In the genomic region with DNA sequence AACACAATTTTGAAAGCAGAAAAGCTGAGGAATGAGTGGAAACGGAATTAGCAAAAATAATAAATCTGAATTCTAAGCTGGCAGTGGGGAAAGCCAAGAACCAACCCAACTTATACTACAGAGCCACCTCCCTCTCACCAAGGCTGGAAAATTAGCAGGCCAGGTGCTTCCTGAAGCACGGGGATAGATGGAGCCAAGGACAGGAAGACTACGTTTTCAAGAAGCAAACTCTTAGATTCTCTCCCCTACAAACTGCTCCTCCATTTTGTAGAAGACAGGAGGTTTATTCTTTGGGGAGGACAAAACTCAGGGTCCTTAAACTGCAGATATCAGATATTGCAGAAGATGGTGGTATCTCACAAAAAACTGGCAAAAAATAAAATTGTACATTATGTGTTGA, we compare ENCODE assay signal across 28 cellular contexts. TPM values are rescaled to one million over a fixed set of nuclear protein-coding genes. Genes with fewer than 3 reads are reported as not detected.
"Had no signal": no experiment of that assay in that cellular context is flagged by ENCODE, and none has a peak within 500 bp of the region (broad histone marks: within the 10 kb centered on the region; RNA-seq: fewer than 3 reads in every experiment).

No MANE protein-coding gene starts in this region.

- H3K36me3 ChIP-seq: ascending aorta, cardiac muscle cell had no signal

- H3K27me3 ChIP-seq: ascending aorta, cardiac muscle cell had no signal

- H3K4me3 ChIP-seq: ascending aorta, cardiac muscle cell had no signal

- H3K4me1 ChIP-seq: ascending aorta had no signal

- ATAC-seq: activated CD8-positive, alpha-beta memory T cell treated with anti-CD3 and anti-CD28 coated beads, Interleukin-2, amount 10 ng/mL, durations not matched to agents 7 days and 5 days; activated CD8-positive, alpha-beta T cell treated with anti-CD3 and anti-CD28 coated beads, Interleukin-2, amount 10 ng/mL, durations not matched to agents 7 days and 5 days; activated naive CD8-positive, alpha-beta T cell treated with anti-CD3 and anti-CD28 coated beads, Interleukin-2, amount 50 U/mL, for 24 hours had no signal

- DNase-seq: activated B cell treated with CpG ODN at 0.5 μM for 24 hours; activated CD4-positive, alpha-beta memory T cell treated with anti-CD3 and anti-CD28 coated beads, Interleukin-2, amount 10 ng/mL, durations not matched to agents 7 days and 5 days; activated CD4-positive, alpha-beta T cell treated with anti-CD3 and anti-CD28 coated beads for 4 hours; activated CD4-positive, alpha-beta T cell treated with anti-CD3 and anti-CD28 coated beads, Interleukin-2, amount 10 ng/mL, durations not matched to agents 24 days and 14 days; activated CD4-positive, alpha-beta T cell treated with anti-CD3 and anti-CD28 coated beads, Interleukin-2, amount 50 U/mL, for 48 hours; activated CD4-positive, CD25-positive, alpha-beta regulatory T cell treated with anti-CD3 and anti-CD28 coated beads, Interleukin-2, amount 50 U/mL, for 72 hours; activated CD8-positive, alpha-beta memory T cell treated with anti-CD3 and anti-CD28 coated beads for 24 hours; activated CD8-positive, alpha-beta memory T cell treated with anti-CD3 and anti-CD28 coated beads, Interleukin-2, amount 10 ng/mL, durations not matched to agents 7 days and 5 days; activated CD8-positive, alpha-beta memory T cell treated with anti-CD3 and anti-CD28 coated beads, Interleukin-2, amount 50 U/mL, for 48 hours; activated effector memory CD4-positive, alpha-beta T cell treated with Interleukin-2 at 50 U/mL for 16 hours; activated gamma-delta T cell; activated naive CD4-positive, alpha-beta T cell treated with anti-CD3 and anti-CD28 coated beads, Interleukin-2, amount 10 ng/mL, durations not matched to agents 7 days and 5 days; activated naive CD4-positive, alpha-beta T cell treated with Interleukin-2 at 50 U/mL for 16 hours; activated naive CD8-positive, alpha-beta T cell treated with anti-CD3 and anti-CD28 coated beads, Interleukin-2, amount 10 ng/mL, durations not matched to agents 7 days and 5 days; activated naive CD8-positive, alpha-beta T cell treated with anti-CD3 and anti-CD28 coated beads, Interleukin-2, amount 50 U/mL, for 24 hours; activated T-cell treated with anti-CD3 and anti-CD28 coated beads, Interleukin-2, amount 50 U/mL, for 24 hours; activated T-cell treated with anti-CD3 and anti-CD28 coated beads, Interleukin-2, amount 50 U/mL, for 48 hours; amygdala; anterior cingulate cortex; caudate nucleus; cerebellar nuclear complex; T-helper 2 cell; T-helper 9 cell had no signal

- H3K9me3 ChIP-seq: ascending aorta had no signal

- H3K27ac ChIP-seq: ascending aorta, cardiac muscle cell, VCaP had no signal

RNA-seq across cellular contexts. Expression of gene CCDC70, which starts 8.8 kb away (rescaled TPM):
- polyA plus RNA-seq: adipose tissue, cardiac muscle cell had no signal

RNA-seq across cellular contexts. Expression of gene TMEM272, which starts 25.6 kb away (rescaled TPM):
- polyA plus RNA-seq: cardiac muscle cell had no signal
